In genomic region chr7:124762611-124763143, GRCh38 we compare ENCODE assay signal across 1 cellular context.
TF ChIP-seq lines count a peak whose summit lies in the region.

No MANE protein-coding gene starts in this region.

TF ChIP-seq in H1, 55 proteins besides CTCF, POLR2A, EP300 and RAD21 (continued from another document):
- TF ChIP-seq ATF3 (IDR thresholded peaks at IDR 0.05; ENCODE audit: insufficient read depth, low read depth, low read length) (no peak), SP4 (IDR thresholded peaks at IDR 0.05; ENCODE audit: low read length) (no peak), NRF1 (IDR thresholded peaks at IDR 0.05; ENCODE audit: low read depth, low read length) (no peak), KDM4A (IDR thresholded peaks at IDR 0.05; ENCODE audit: low read depth, low read length, severe bottlenecking) (no peak), RNF2 (IDR thresholded peaks at IDR 0.05; ENCODE audit: borderline replicate concordance, low read depth, low read length, missing control alignments, poor library complexity, severe bottlenecking) (no peak), SAP30 (IDR thresholded peaks at IDR 0.05; ENCODE audit: insufficient read depth, insufficient replicate concordance, low read length) (no peak), SIX5 (IDR thresholded peaks at IDR 0.05; ENCODE audit: low read depth, low read length) (no peak)
